2 cellular contexts compared by ENCODE assay signal in genomic region chr2:69210386-69210785, GRCh38.
TF ChIP-seq lines count a peak whose summit lies in the region.

No MANE protein-coding gene starts in this region.

TF ChIP-seq in GM23338, 12 proteins besides CTCF, POLR2A, EP300 and RAD21:
- TF ChIP-seq EZH2phosphoT487 (IDR thresholded peaks at IDR 0.05; ENCODE audit: unreplicated experiment) (no peak), CREB1 (CRISPR knock-in tag; IDR thresholded peaks at IDR 0.05; ENCODE audit: low read depth) (no peak), POLR2AphosphoS5 (IDR thresholded peaks at IDR 0.05; ENCODE audit: low read depth) (no peak), REST (IDR thresholded peaks at IDR 0.05; ENCODE audit: unreplicated experiment) (no peak), EZH2 (IDR thresholded peaks at IDR 0.05; ENCODE audit: low read depth, unreplicated experiment) (no peak), NANOG (IDR thresholded peaks at IDR 0.05; ENCODE audit: borderline replicate concordance) (no peak), STAT1 (IDR thresholded peaks at IDR 0.05; ENCODE audit: unreplicated experiment) (no peak), ZNF114 (CRISPR knock-in tag; IDR thresholded peaks at IDR 0.05) (no peak), ETS1 (IDR thresholded peaks at IDR 0.05) (no peak), ZNF331 (CRISPR knock-in tag; IDR thresholded peaks at IDR 0.05; ENCODE audit: low read depth) (no peak), JUNB (IDR thresholded peaks at IDR 0.05; ENCODE audit: unreplicated experiment) (no peak)
- TF ChIP-seq, protein P1, sequence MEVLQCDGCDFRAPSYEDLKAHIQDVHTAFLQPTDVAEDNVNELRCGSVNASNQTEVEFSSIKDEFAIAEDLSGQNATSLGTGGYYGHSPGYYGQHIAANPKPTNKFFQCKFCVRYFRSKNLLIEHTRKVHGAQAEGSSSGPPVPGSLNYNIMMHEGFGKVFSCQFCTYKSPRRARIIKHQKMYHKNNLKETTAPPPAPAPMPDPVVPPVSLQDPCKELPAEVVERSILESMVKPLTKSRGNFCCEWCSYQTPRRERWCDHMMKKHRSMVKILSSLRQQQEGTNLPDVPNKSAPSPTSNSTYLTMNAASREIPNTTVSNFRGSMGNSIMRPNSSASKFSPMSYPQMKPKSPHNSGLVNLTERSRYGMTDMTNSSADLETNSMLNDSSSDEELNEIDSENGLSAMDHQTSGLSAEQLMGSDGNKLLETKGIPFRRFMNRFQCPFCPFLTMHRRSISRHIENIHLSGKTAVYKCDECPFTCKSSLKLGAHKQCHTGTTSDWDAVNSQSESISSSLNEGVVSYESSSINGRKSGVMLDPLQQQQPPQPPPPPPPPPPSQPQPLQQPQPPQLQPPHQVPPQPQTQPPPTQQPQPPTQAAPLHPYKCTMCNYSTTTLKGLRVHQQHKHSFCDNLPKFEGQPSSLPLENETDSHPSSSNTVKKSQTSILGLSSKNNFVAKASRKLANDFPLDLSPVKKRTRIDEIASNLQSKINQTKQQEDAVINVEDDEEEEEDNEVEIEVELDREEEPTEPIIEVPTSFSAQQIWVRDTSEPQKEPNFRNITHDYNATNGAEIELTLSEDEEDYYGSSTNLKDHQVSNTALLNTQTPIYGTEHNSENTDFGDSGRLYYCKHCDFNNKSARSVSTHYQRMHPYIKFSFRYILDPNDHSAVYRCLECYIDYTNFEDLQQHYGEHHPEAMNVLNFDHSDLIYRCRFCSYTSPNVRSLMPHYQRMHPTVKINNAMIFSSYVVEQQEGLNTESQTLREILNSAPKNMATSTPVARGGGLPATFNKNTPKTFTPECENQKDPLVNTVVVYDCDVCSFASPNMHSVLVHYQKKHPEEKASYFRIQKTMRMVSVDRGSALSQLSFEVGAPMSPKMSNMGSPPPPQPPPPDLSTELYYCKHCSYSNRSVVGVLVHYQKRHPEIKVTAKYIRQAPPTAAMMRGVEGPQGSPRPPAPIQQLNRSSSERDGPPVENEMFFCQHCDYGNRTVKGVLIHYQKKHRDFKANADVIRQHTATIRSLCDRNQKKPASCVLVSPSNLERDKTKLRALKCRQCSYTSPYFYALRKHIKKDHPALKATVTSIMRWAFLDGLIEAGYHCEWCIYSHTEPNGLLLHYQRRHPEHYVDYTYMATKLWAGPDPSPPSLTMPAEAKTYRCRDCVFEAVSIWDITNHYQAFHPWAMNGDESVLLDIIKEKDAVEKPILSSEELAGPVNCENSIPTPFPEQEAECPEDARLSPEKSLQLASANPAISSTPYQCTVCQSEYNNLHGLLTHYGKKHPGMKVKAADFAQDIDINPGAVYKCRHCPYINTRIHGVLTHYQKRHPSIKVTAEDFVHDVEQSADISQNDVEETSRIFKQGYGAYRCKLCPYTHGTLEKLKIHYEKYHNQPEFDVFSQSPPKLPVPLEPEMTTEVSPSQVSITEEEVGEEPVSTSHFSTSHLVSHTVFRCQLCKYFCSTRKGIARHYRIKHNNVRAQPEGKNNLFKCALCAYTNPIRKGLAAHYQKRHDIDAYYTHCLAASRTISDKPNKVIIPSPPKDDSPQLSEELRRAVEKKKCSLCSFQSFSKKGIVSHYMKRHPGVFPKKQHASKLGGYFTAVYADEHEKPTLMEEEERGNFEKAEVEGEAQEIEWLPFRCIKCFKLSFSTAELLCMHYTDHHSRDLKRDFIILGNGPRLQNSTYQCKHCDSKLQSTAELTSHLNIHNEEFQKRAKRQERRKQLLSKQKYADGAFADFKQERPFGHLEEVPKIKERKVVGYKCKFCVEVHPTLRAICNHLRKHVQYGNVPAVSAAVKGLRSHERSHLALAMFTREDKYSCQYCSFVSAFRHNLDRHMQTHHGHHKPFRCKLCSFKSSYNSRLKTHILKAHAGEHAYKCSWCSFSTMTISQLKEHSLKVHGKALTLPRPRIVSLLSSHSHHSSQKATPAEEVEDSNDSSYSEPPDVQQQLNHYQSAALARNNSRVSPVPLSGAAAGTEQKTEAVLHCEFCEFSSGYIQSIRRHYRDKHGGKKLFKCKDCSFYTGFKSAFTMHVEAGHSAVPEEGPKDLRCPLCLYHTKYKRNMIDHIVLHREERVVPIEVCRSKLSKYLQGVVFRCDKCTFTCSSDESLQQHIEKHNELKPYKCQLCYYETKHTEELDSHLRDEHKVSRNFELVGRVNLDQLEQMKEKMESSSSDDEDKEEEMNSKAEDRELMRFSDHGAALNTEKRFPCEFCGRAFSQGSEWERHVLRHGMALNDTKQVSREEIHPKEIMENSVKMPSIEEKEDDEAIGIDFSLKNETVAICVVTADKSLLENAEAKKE (CRISPR knock-in tag; IDR thresholded peaks at IDR 0.05): no peak

TF ChIP-seq in H1, 55 proteins besides CTCF, POLR2A, EP300 and RAD21:
- no peak for TF ChIP-seq POLR2AphosphoS5 (IDR thresholded peaks at IDR 0.05; ENCODE audit: low read depth, low read length)
- no peak for TF ChIP-seq KDM1A (IDR thresholded peaks at IDR 0.05; ENCODE audit: borderline replicate concordance, low read length)
- TF ChIP-seq SAP30 (IDR thresholded peaks at IDR 0.05; ENCODE audit: insufficient read depth, insufficient replicate concordance, low read length): no peak
- TF ChIP-seq HDAC6 (IDR thresholded peaks at IDR 0.05; ENCODE audit: low read depth, low read length): no peak
- no peak for TF ChIP-seq JUND (IDR thresholded peaks at IDR 0.05; ENCODE audit: low read length)
- no peak for TF ChIP-seq CBX8 (IDR thresholded peaks at IDR 0.05; ENCODE audit: borderline replicate concordance, low read depth, low read length)
- no peak for TF ChIP-seq CREB1 (IDR thresholded peaks at IDR 0.05)
- no peak for TF ChIP-seq GABPA (IDR thresholded peaks at IDR 0.05; ENCODE audit: borderline replicate concordance, insufficient read depth, low read length)
- TF ChIP-seq SIN3A (conservative IDR thresholded peaks at IDR 0.05 in 1 of 2, IDR thresholded peaks at IDR 0.05 in 1 of 2; ENCODE audit: low read depth in 1 of 2, low read length in 2 of 2): no peak
- no peak for TF ChIP-seq TCF12 (IDR thresholded peaks at IDR 0.05; ENCODE audit: low read depth, low read length)
- TF ChIP-seq SRF (IDR thresholded peaks at IDR 0.05; ENCODE audit: low read depth, low read length): no peak
- no peak for TF ChIP-seq RBBP5 (IDR thresholded peaks at IDR 0.05; ENCODE audit: borderline replicate concordance, low read depth, low read length)
- no peak for TF ChIP-seq YY1 (IDR thresholded peaks at IDR 0.05; ENCODE audit: low read depth, low read length)
- TF ChIP-seq JUN (IDR thresholded peaks at IDR 0.05; ENCODE audit: low read depth, low read length): no peak
- TF ChIP-seq EZH2 (IDR thresholded peaks at IDR 0.05; ENCODE audit: low read depth, low read length, severe bottlenecking): no peak
- no peak for TF ChIP-seq TBP (IDR thresholded peaks at IDR 0.05; ENCODE audit: low read depth, low read length)
- no peak for TF ChIP-seq CHD2 (IDR thresholded peaks at IDR 0.05; ENCODE audit: low read length)
- TF ChIP-seq FOSL1 (IDR thresholded peaks at IDR 0.05; ENCODE audit: insufficient read depth, low read depth, low read length): no peak
- TF ChIP-seq NRF1 (IDR thresholded peaks at IDR 0.05; ENCODE audit: low read depth, low read length): no peak
TF ChIP-seq in H1: peak in this region for 0.
